11 cellular contexts compared by ENCODE assay signal in the genomic region with DNA sequence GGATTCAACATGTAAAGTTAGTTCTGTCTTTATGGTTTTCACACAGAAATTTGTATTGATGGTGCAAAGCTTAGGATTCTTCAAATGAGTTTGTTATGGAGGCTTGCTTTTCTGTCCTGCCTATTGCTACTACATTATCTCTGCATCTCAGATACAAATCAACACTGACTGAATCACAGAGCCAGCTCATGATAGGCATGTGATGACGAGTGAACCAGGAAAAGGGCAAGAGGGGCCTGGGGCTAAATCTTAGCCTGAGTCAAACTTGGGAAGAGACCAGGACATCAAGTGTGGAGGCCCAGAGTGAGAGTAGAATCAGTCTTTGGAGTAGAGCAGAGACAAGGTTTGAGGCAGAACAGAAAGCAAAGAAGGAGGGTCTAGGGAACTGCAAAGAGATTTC.
DNase-seq lines count a peak whose midpoint lies in the region; ATAC-seq, FAIRE-seq and TF ChIP-seq lines count a peak whose summit lies in the region.
"Had no signal": no experiment of that assay in that cellular context is flagged by ENCODE, and none has a peak within 500 bp of the region (broad histone marks: within the 10 kb centered on the region; RNA-seq: fewer than 3 reads in every experiment).

No MANE protein-coding gene starts in this region.

- H3K14ac ChIP-seq in mesenchymal stem cell (ENCODE audit: low read length in 2 of 2), result no peak overlapping the region

- FAIRE-seq in K562 (lab: Jason Lieb, UNC), result no peak

- POLR2A ChIA-PET in K562 (lab: Yijun Ruan, JAX), result no interaction called here

- ATAC-seq in K562 (no peak), body of pancreas (no peak)

- H3K36me3 ChIP-seq in K562 (ENCODE audit: control insufficient read depth, insufficient read depth, low read length) (no peaks in the 10 kb centered on the region), mesenchymal stem cell (ENCODE audit: control insufficient read depth in 1 of 2, insufficient read depth in 2 of 2, low read depth in 1 of 2, low read length in 2 of 2) (no peaks in the 10 kb centered on the region), body of pancreas (replicated peaks in 1 of 2; ENCODE audit: insufficient read depth in 1 of 2, low read depth in 2 of 2) (no peaks in the 10 kb centered on the region)

- no peaks in the 10 kb centered on the region; a peak in 1 of 5 replicates for H3K27me3 ChIP-seq in K562 (ENCODE audit: control insufficient read depth in 2 of 2, insufficient read depth in 2 of 2, low read length in 2 of 2)
- no peaks in the 10 kb centered on the region for H3K27me3 ChIP-seq in mesenchymal stem cell (ENCODE audit: control insufficient read depth in 1 of 2, insufficient read depth in 1 of 2, low read length in 2 of 2)
- no peaks in the 10 kb centered on the region for H3K27me3 ChIP-seq in body of pancreas

- no peak overlapping the region for H2BK15ac ChIP-seq in mesenchymal stem cell (ENCODE audit: low read depth, poor library complexity, severe bottlenecking)

- no peak for TF ChIP-seq POLR2A in K562 (conservative IDR thresholded peaks at IDR 0.05)
- TF ChIP-seq POLR2A in body of pancreas (IDR thresholded peaks at IDR 0.05), result no peak

- H2AFZ ChIP-seq in K562 (ENCODE audit: low read depth, low read length) (peak overlapping the region; percentile 30; the same call in 1 of the 2 replicates), mesenchymal stem cell (ENCODE audit: low read depth, low read length) (no peak overlapping the region)

- CTCF ChIA-PET in K562 (lab: Yijun Ruan, JAX; ENCODE audit: low intra/inter-chr PET ratio), result no interaction called here

- peak overlapping the region in 1 of 2 experiments; percentile 1 for H2BK12ac ChIP-seq in mesenchymal stem cell (ENCODE audit: low read length in 2 of 2)

- TF ChIP-seq EP300 in K562 (IDR thresholded peaks at IDR 0.05; ENCODE audit: low read length), result no peak

- no peak overlapping the region for H4K8ac ChIP-seq in mesenchymal stem cell (ENCODE audit: low read length)

- no peak overlapping the region for H4K91ac ChIP-seq in mesenchymal stem cell (ENCODE audit: low read length)

- no peak for TF ChIP-seq RAD21 in K562 (CRISPR knock-in tag; conservative IDR thresholded peaks at IDR 0.05 in 1 of 2, IDR thresholded peaks at IDR 0.05 in 1 of 2)

- in situ Hi-C loops in K562 (cut with MboI), result no loop called here

- BruUV-seq in K562 (replicated peaks; lab: Mats Ljungman, UMichigan), result no TSS peak

- H3K4me3 ChIP-seq in K562, result no peak overlapping the region
- no peak overlapping the region for H3K4me3 ChIP-seq in mesenchymal stem cell (ENCODE audit: insufficient read depth in 1 of 2, low read depth in 1 of 2, low read length in 2 of 2)
- H3K4me3 ChIP-seq in body of pancreas, result no peak overlapping the region
- H3K4me3 ChIP-seq: coronary artery had no signal

- H4K20me1 ChIP-seq in K562 (replicated peaks; ENCODE audit: control insufficient read depth, insufficient read depth, low read length), result no peaks in the 10 kb centered on the region

- H3K4me1 ChIP-seq in K562 (replicated peaks in 1 of 2; ENCODE audit: control insufficient read depth in 2 of 2, insufficient read depth in 2 of 2, low read length in 2 of 2) (peaks cover 8 to 59% of the 10 kb centered on the region in 2 experiments), mesenchymal stem cell (ENCODE audit: control insufficient read depth, insufficient read depth, low read depth, low read length) (peaks cover 6% of the 10 kb centered on the region), body of pancreas (no peaks in the 10 kb centered on the region)

- H3K4ac ChIP-seq in mesenchymal stem cell (ENCODE audit: low read depth in 1 of 2, low read length in 2 of 2), result no peak overlapping the region

- TF ChIP-seq CTCF in K562 (IDR thresholded peaks at IDR 0.05 in 2 of 3, conservative IDR thresholded peaks at IDR 0.05 in 1 of 3; ENCODE audit: insufficient read depth in 2 of 3, low read depth in 1 of 3, low read length in 3 of 3) (no peak), body of pancreas (IDR thresholded peaks at IDR 0.05) (no peak)

- H3K27ac ChIP-seq in K562 (ENCODE audit: extremely low read depth, low read depth, low read length), result no peak overlapping the region
- H3K27ac ChIP-seq in mesenchymal stem cell (ENCODE audit: low read length, poor library complexity, severe bottlenecking), result no peak overlapping the region
- H3K27ac ChIP-seq in body of pancreas, result no peak overlapping the region

- no peak overlapping the region for H2BK5ac ChIP-seq in mesenchymal stem cell (ENCODE audit: low read depth, low read length, poor library complexity, severe bottlenecking)

- peaks cover 3% of the 10 kb centered on the region for H3K79me1 ChIP-seq in mesenchymal stem cell (replicated peaks; ENCODE audit: low read length, poor library complexity, severe bottlenecking)

- intact Hi-C loops in K562 (cut with micrococcal nuclease) (loop anchor here (5.0 kb wide), 1 partner anchor 40 kb away; no protein-coding TSS in a partner anchor), body of pancreas (cut with DNase I) (no loop called here)

- peak overlapping the region in 1 of 2 experiments; percentile 55 for H3K18ac ChIP-seq in mesenchymal stem cell (ENCODE audit: low read depth in 1 of 2, low read length in 2 of 2)

- H3K9me1 ChIP-seq in K562 (ENCODE audit: control insufficient read depth, insufficient read depth, low read length), result no peaks in the 10 kb centered on the region

- DNase-seq in EL, result peak; percentile 93
- peak; percentile 40 for DNase-seq in NCI-H460 (ENCODE audit: extremely low read depth, low read depth)
- DNase-seq in K562 (ENCODE audit: extremely low read depth in 1 of 4, low spot score in 3 of 4), result no peak
- DNase-seq in mesenchymal stem cell, result peak; percentile 77
- DNase-seq in NCI-H1417 (lab: John Stamatoyannopoulos, UW), result no peak
- no peak for DNase-seq in HK-2 (ENCODE audit: unreplicated experiment)
- DNase-seq in body of pancreas, result no peak
- DNase-seq: activated naive CD8-positive, alpha-beta T cell treated with anti-CD3 and anti-CD28 coated beads for 36 hours; COR-L47; Kasumi-1 had no signal

- no peak overlapping the region for H3K9ac ChIP-seq in K562 (ENCODE audit: insufficient read depth in 1 of 2, low read depth in 2 of 2, low read length in 2 of 2)
- H3K9ac ChIP-seq in mesenchymal stem cell (ENCODE audit: low read length), result peak overlapping the region; percentile 92

- H2AK5ac ChIP-seq in mesenchymal stem cell (ENCODE audit: low read length, severe bottlenecking), result no peak overlapping the region

- H3K23ac ChIP-seq in mesenchymal stem cell (ENCODE audit: low read length in 2 of 2), result no peak overlapping the region

- WGBS in K562 (ENCODE audit: insufficient coverage, low coverage, missing lambda C conversion rate), result 13% methylated on average over 1 of the region's 1 CpG
- WGBS in mesenchymal stem cell, result 26% methylated on average over 1 of the region's 1 CpG
- 75 to 81% methylated on average over 1 of the region's 1 CpG for WGBS in body of pancreas, 2 donors

- no peaks in the 10 kb centered on the region for H3K79me2 ChIP-seq in K562 (ENCODE audit: control insufficient read depth, insufficient read depth, low read length)

- no peak overlapping the region for H2BK120ac ChIP-seq in mesenchymal stem cell (ENCODE audit: low read depth, low read length)

- H3K9me3 ChIP-seq in K562 (replicated peaks; ENCODE audit: control insufficient read depth, insufficient read depth, low read depth, low read length) (no peaks in the 10 kb centered on the region), mesenchymal stem cell (ENCODE audit: control insufficient read depth, low read length) (peaks cover 3% of the 10 kb centered on the region), body of pancreas (no peaks in the 10 kb centered on the region)

- H3K4me2 ChIP-seq in K562 (ENCODE audit: insufficient read depth, low read length) (no peak overlapping the region), mesenchymal stem cell (ENCODE audit: low read length, poor library complexity, severe bottlenecking) (no peak overlapping the region)

TF ChIP-seq in K562, 482 proteins besides CTCF, POLR2A, EP300 and RAD21 (continues in another document):
- no peak for TF ChIP-seq HOXB6 (CRISPR knock-in tag; IDR thresholded peaks at IDR 0.05; ENCODE audit: borderline replicate concordance)

Comparison
In these comparisons a context has a peak if more than half of its experiments do, and no peak if none do; other contexts are left out.
1. DNase-seq: peak in EL (single experiment), NCI-H460 (single experiment) and mesenchymal stem cell (single experiment); none in K562 (0 of 4), NCI-H1417 (0 of 3), HK-2 (single experiment) and body of pancreas (0 of 4).